10 cellular contexts compared by ENCODE assay signal in the genomic region with DNA sequence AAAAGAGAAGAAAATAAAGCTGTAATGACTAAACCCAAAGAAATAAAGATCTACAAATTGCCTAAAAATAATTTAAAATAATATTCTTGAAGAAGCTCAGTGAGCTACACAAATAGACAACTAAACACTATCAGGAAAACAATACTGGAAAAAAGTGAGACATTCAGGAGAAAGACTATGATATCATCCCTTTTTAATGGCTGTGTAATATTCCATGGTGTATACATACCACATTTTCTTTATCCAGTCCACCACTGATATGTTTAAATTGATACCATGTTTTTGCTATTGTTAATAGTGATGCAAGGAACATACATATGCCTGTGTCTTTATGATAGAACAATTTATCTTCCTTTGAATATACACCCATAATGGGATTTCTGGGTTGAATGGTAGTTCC. TPM values are rescaled to one million over a fixed set of nuclear protein-coding genes. Genes with fewer than 3 reads are reported as not detected.
"Had no signal": no experiment of that assay in that cellular context is flagged by ENCODE, and none has a peak within 500 bp of the region (broad histone marks: within the 10 kb centered on the region; RNA-seq: fewer than 3 reads in every experiment).

No MANE protein-coding gene starts in this region.

- FAIRE-seq: HepG2, HTR-8/SVneo had no signal

- H3K4me2 ChIP-seq: KMS-11 had no signal

- ATAC-seq: HepG2 had no signal

- DNase-seq: IMR-90, KBM-7, KG1 had no signal

- H3K27ac ChIP-seq: HL-60, KMS-11 had no signal

- H3K9ac ChIP-seq: KMS-11 had no signal

RNA-seq across cellular contexts. Expression of a gene that starts 13.1 kb away (rescaled TPM):
- total RNA-seq: HepG2, HT-29, HT1080, IMR-90 had no signal
- polyA plus RNA-seq: HepG2, IgD-negative memory B cell, IMR-90 had no signal

RNA-seq across cellular contexts. Expression of a gene that starts 17.3 kb away (rescaled TPM):
- total RNA-seq: HepG2, HT-29, HT1080, IMR-90 had no signal
- polyA plus RNA-seq: HepG2, IgD-negative memory B cell, IMR-90 had no signal

RNA-seq across cellular contexts. Expression of a gene that starts 20.8 kb away (rescaled TPM):
- total RNA-seq: HepG2, HT-29, HT1080, IMR-90 had no signal
- polyA plus RNA-seq: HepG2, IgD-negative memory B cell, IMR-90 had no signal

RNA-seq across cellular contexts. Expression of a gene that starts 38.2 kb away (rescaled TPM):
- total RNA-seq: HepG2, HT-29, HT1080, IMR-90 had no signal
- polyA plus RNA-seq: HepG2, IgD-negative memory B cell, IMR-90 had no signal

RNA-seq across cellular contexts. Expression of a gene that starts 54.8 kb away (rescaled TPM):
- total RNA-seq: HepG2, HT-29, HT1080, IMR-90 had no signal
- polyA plus RNA-seq: HepG2, IgD-negative memory B cell, IMR-90 had no signal
